Comparison of ENCODE assay signal across 30 cellular contexts in genomic region chr1:201479331-201479730, GRCh38. TPM values are rescaled to one million over a fixed set of nuclear protein-coding genes. Genes with fewer than 3 reads are reported as not detected.
DNase-seq lines count a peak whose midpoint lies in the region; ATAC-seq and TF ChIP-seq lines count a peak whose summit lies in the region.
"Had no signal": no experiment of that assay in that cellular context is flagged by ENCODE, and none has a peak within 500 bp of the region (broad histone marks: within the 10 kb centered on the region; RNA-seq: fewer than 3 reads in every experiment).

No MANE protein-coding gene starts in this region.

- peaks cover 0 to 15% (median 10%) of the 10 kb centered on the region in 5 donors for H3K36me3 ChIP-seq in subcutaneous abdominal adipose tissue (ENCODE audit: control insufficient read depth in 5 of 5, insufficient read depth in 5 of 5, low read length in 5 of 5)
- peaks cover 2 to 8% of the 10 kb centered on the region in 2 donors for H3K36me3 ChIP-seq in aorta (ENCODE audit: control insufficient read depth in 1 of 2, insufficient read depth in 2 of 2, low read length in 1 of 2)

- intact Hi-C loops in right cardiac atrium (cut with DNase I): loop anchor here in 1 of 4 donors (5.0 kb wide), 1 partner anchor 42 kb away; no protein-coding TSS in a partner anchor
- intact Hi-C loops in aorta (cut with DNase I): no loop called here

- H3K4me1 ChIP-seq in right cardiac atrium (ENCODE audit: control insufficient read depth, insufficient read depth, low read length): peaks cover 2% of the 10 kb centered on the region
- H3K4me1 ChIP-seq in subcutaneous abdominal adipose tissue (ENCODE audit: control insufficient read depth in 5 of 5, insufficient read depth in 5 of 5, low read length in 5 of 5): peaks cover 6 to 30% (median 26%) of the 10 kb centered on the region in 5 donors
- no peaks in the 10 kb centered on the region for H3K4me1 ChIP-seq in aorta (ENCODE audit: control insufficient read depth in 1 of 2, insufficient read depth in 2 of 2, low read length in 2 of 2)

- DNase-seq in HFFc6 (no peak), right cardiac atrium (peak in 2 of 3 donors; percentile 57 to 77), aorta (no peak), OCI-M2 (lab: John Stamatoyannopoulos, UW; ENCODE audit: unreplicated experiment) (no peak)
- DNase-seq: activated CD4-positive, alpha-beta T cell treated with anti-CD3 and anti-CD28 coated beads for 36 hours; activated CD8-positive, alpha-beta memory T cell treated with anti-CD3 and anti-CD28 coated beads for 24 hours; activated T-cell treated with anti-CD3 and anti-CD28 coated beads for 4 hours; Calu3; cortex of kidney; DMS79; effector memory CD8-positive, alpha-beta T cell; erythroblast; foreskin keratinocyte; kidney glomerular epithelial cell; NCI-H1092; NCI-H1694; SHP77 treated with DMSO at 0.1 percent for 48 hours; stimulated activated CD4-positive, alpha-beta T cell treated with anti-CD3 and anti-CD28 coated beads, Interleukin-2, amount 100 ng/mL, for 24 hours; stomach; transverse colon had no signal

- no peak for ATAC-seq in activated T-helper 17 cell treated with anti-CD3 and anti-CD28 coated beads, Interleukin-2, amount 50 U/mL, for 72 hours (replicated peaks)
- ATAC-seq in right cardiac atrium (no peak), aorta (ENCODE audit: low FRiP score) (no peak), GM18867 (IDR thresholded peaks at IDR 0.05; ENCODE audit: unreplicated experiment) (no peak)
- ATAC-seq: activated CD4-positive, alpha-beta T cell treated with anti-CD3 and anti-CD28 coated beads for 36 hours; effector memory CD8-positive, alpha-beta T cell; foreskin keratinocyte; natural killer cell treated with Interleukin-12 subunit alpha and Interleukin-12 subunit beta and Interleukin-15 and Interleukin-18, amount 100 ng/mL, for 72 hours had no signal

- H3K27me3 ChIP-seq in right cardiac atrium (ENCODE audit: control insufficient read depth, insufficient read depth): no peaks in the 10 kb centered on the region
- no peaks in the 10 kb centered on the region for H3K27me3 ChIP-seq in subcutaneous abdominal adipose tissue (ENCODE audit: control insufficient read depth in 5 of 5, insufficient read depth in 4 of 5, low read length in 5 of 5)
- H3K27me3 ChIP-seq in aorta (ENCODE audit: control insufficient read depth in 1 of 2, insufficient read depth in 2 of 2, low read length in 1 of 2): no peaks in the 10 kb centered on the region
- H3K27me3 ChIP-seq: foreskin keratinocyte, transverse colon had no signal

- H3K9me3 ChIP-seq in right cardiac atrium (ENCODE audit: control insufficient read depth, low read length) (no peaks in the 10 kb centered on the region), subcutaneous abdominal adipose tissue (ENCODE audit: control insufficient read depth in 5 of 5, low read length in 5 of 5) (no peaks in the 10 kb centered on the region), aorta (ENCODE audit: control insufficient read depth, low read length) (no peaks in the 10 kb centered on the region)
- H3K9me3 ChIP-seq: stomach, transverse colon had no signal

- H3K4me1 Mint-ChIP-seq in HFFc6 (ENCODE audit: low read depth): peaks cover 68% of the 10 kb centered on the region
- peaks cover 5% of the 10 kb centered on the region for H3K4me1 Mint-ChIP-seq in activated T-helper 17 cell treated with anti-CD3 and anti-CD28 coated beads, Interleukin-2, amount 50 U/mL, for 72 hours

- no peak overlapping the region for H3K9ac ChIP-seq in subcutaneous abdominal adipose tissue (ENCODE audit: low read length in 5 of 5)

- WGBS in right cardiac atrium: 74% methylated on average over 4 of the region's 4 CpGs
- WGBS in aorta, 2 donors: 91 to 92% methylated on average over 4 of the region's 4 CpGs

- H3K27ac ChIP-seq in right cardiac atrium (ENCODE audit: low read length) (no peak overlapping the region), subcutaneous abdominal adipose tissue (ENCODE audit: low read depth, low read length) (peak overlapping the region; percentile 46), aorta (ENCODE audit: low read depth in 1 of 2, low read length in 2 of 2) (no peak overlapping the region)
- H3K27ac ChIP-seq: hepatocyte had no signal

- no peaks in the 10 kb centered on the region; the same call in 1 of the 2 replicates for H3K9me3 Mint-ChIP-seq in HFFc6
- H3K9me3 Mint-ChIP-seq in activated T-helper 17 cell treated with anti-CD3 and anti-CD28 coated beads, Interleukin-2, amount 50 U/mL, for 72 hours: no peaks in the 10 kb centered on the region
- H3K9me3 Mint-ChIP-seq: activated naive CD4-positive, alpha-beta T cell treated with anti-CD3 and anti-CD28 coated beads, Interleukin-2, amount 50 U/mL, for 24 hours; effector memory CD8-positive, alpha-beta T cell; IgD-negative memory B cell; natural killer cell treated with Interleukin-12 subunit alpha and Interleukin-12 subunit beta and Interleukin-15 and Interleukin-18, amount 100 ng/mL, for 72 hours; T-helper 2 cell treated with Interferon-gamma antibody and Interleukin-4, amounts not matched to agents 5 μg/mL and 100 μg/mL, for 36 hours had no signal

- H3K27ac Mint-ChIP-seq in HFFc6: 0 out of 2 replicates have a peak overlapping the region, but pooled peaks have one; percentile 9
- H3K27ac Mint-ChIP-seq in activated T-helper 17 cell treated with anti-CD3 and anti-CD28 coated beads, Interleukin-2, amount 50 U/mL, for 72 hours: no peak overlapping the region
- H3K27ac Mint-ChIP-seq: activated CD4-positive, alpha-beta T cell treated with anti-CD3 and anti-CD28 coated beads for 36 hours; activated naive CD4-positive, alpha-beta T cell treated with anti-CD3 and anti-CD28 coated beads, Interleukin-2, amount 50 U/mL, for 24 hours; effector memory CD8-positive, alpha-beta T cell; IgD-negative memory B cell; natural killer cell treated with Interleukin-12 subunit alpha and Interleukin-12 subunit beta and Interleukin-15 and Interleukin-18, amount 100 ng/mL, for 72 hours; T-helper 2 cell treated with Interferon-gamma antibody and Interleukin-4, amounts not matched to agents 5 μg/mL and 100 μg/mL, for 36 hours had no signal

- no peak for TF ChIP-seq CTCF in HFFc6 (IDR thresholded peaks at IDR 0.05)

- H3K4me3 ChIP-seq in right cardiac atrium (ENCODE audit: low read length) (no peak overlapping the region), subcutaneous abdominal adipose tissue (ENCODE audit: low read depth in 1 of 5, low read length in 5 of 5) (no peak overlapping the region), aorta (ENCODE audit: low read length in 2 of 2) (no peak overlapping the region)
- H3K4me3 ChIP-seq: hepatocyte, transverse colon had no signal

- no peak overlapping the region; the same call in 1 of the 2 replicates for H3K4me3 Mint-ChIP-seq in HFFc6
- peak overlapping the region; percentile 77 for H3K4me3 Mint-ChIP-seq in activated T-helper 17 cell treated with anti-CD3 and anti-CD28 coated beads, Interleukin-2, amount 50 U/mL, for 72 hours
- H3K4me3 Mint-ChIP-seq: activated CD4-positive, alpha-beta T cell treated with anti-CD3 and anti-CD28 coated beads for 36 hours; activated naive CD4-positive, alpha-beta T cell treated with anti-CD3 and anti-CD28 coated beads, Interleukin-2, amount 50 U/mL, for 24 hours had no signal

- H3K36me3 Mint-ChIP-seq in HFFc6 (ENCODE audit: low read depth): peaks cover 8% of the 10 kb centered on the region; the same call in 1 of the 2 replicates
- peaks cover 2% of the 10 kb centered on the region for H3K36me3 Mint-ChIP-seq in activated T-helper 17 cell treated with anti-CD3 and anti-CD28 coated beads, Interleukin-2, amount 50 U/mL, for 72 hours (ENCODE audit: low read depth)
- H3K36me3 Mint-ChIP-seq: activated naive CD4-positive, alpha-beta T cell treated with anti-CD3 and anti-CD28 coated beads, Interleukin-2, amount 50 U/mL, for 24 hours; IgD-negative memory B cell; natural killer cell treated with Interleukin-12 subunit alpha and Interleukin-12 subunit beta and Interleukin-15 and Interleukin-18, amount 100 ng/mL, for 72 hours had no signal

- peaks cover 24% of the 10 kb centered on the region for H3K27me3 Mint-ChIP-seq in HFFc6 (ENCODE audit: insufficient read depth)
- H3K27me3 Mint-ChIP-seq in activated T-helper 17 cell treated with anti-CD3 and anti-CD28 coated beads, Interleukin-2, amount 50 U/mL, for 72 hours: no peaks in the 10 kb centered on the region

RNA-seq across cellular contexts. Expression of gene PHLDA3, which starts 10.3 kb away (rescaled TPM):
- total RNA-seq in HFFc6 (2021; fragmentation: NEBNext Ultra II Directional; extraction: Animal tissue kit (Norgen Biotek cat#: 25700)): 100 to 1,000 TPM; 101 to 113 (median 108) TPM
- 10 to 100 TPM in 1 of 2 donors, 1 to 10 TPM in 1; 9.4 to 21.0 TPM for total RNA-seq in activated T-helper 17 cell treated with anti-CD3 and anti-CD28 coated beads, Interleukin-2, amount 50 U/mL, for 72 hours
- total RNA-seq in right cardiac atrium (10 to 100 TPM; 21.8 to 47.4 (median 29.9) TPM), aorta (10 to 100 TPM; 66.1 to 71.6 TPM)
- polyA plus RNA-seq in right cardiac atrium (18.1 TPM), aorta (10 to 100 TPM; 33.7 to 46.1 TPM)

RNA-seq across cellular contexts. Expression of gene CSRP1, which starts 27.6 kb away (rescaled TPM):
- total RNA-seq in HFFc6 (2021; fragmentation: NEBNext Ultra II Directional; extraction: Animal tissue kit (Norgen Biotek cat#: 25700)): 100 to 1,000 TPM; 540 to 614 (median 577) TPM
- 10 to 100 TPM; 25.0 to 51.1 TPM for total RNA-seq in activated T-helper 17 cell treated with anti-CD3 and anti-CD28 coated beads, Interleukin-2, amount 50 U/mL, for 72 hours
- total RNA-seq in right cardiac atrium (100 to 1,000 TPM in 3 of 4 donors, 10 to 100 TPM in 1; 97.2 to 343 (median 132) TPM), aorta (1,000 to 10,000 TPM in 1 of 2 donors, 100 to 1,000 TPM in 1; 599 to 1,490 TPM)
- polyA plus RNA-seq in right cardiac atrium (121 TPM), aorta (100 to 1,000 TPM; 703 to 838 TPM)

RNA-seq across cellular contexts. Expression of gene TNNI1, which starts 57.8 kb away (rescaled TPM):
- total RNA-seq in HFFc6 (2021; fragmentation: NEBNext Ultra II Directional; extraction: Animal tissue kit (Norgen Biotek cat#: 25700)): not detected
- total RNA-seq in activated T-helper 17 cell treated with anti-CD3 and anti-CD28 coated beads, Interleukin-2, amount 50 U/mL, for 72 hours: not detected
- 100 to 1,000 TPM in 2 of 4 donors, 10 to 100 TPM in 2; 77.9 to 215 (median 100) TPM for total RNA-seq in right cardiac atrium
- 81.3 TPM for polyA plus RNA-seq in right cardiac atrium
- total RNA-seq in aorta: not detected
- polyA plus RNA-seq in aorta: under 1 TPM; 0.38 to 0.61 TPM
- total RNA-seq: activated CD4-positive, alpha-beta T cell treated with anti-CD3 and anti-CD28 coated beads for 36 hours; Calu3; foreskin keratinocyte; lung microvascular endothelial cell; mononuclear cell; natural killer cell treated with Interleukin-12 subunit alpha and Interleukin-12 subunit beta and Interleukin-15 and Interleukin-18, amount 100 ng/mL, for 72 hours; stomach had no signal
- polyA plus RNA-seq: foreskin keratinocyte, IgD-negative memory B cell had no signal

RNA-seq across cellular contexts. Expression of gene NAV1, which starts 59.6 kb away (rescaled TPM):
- total RNA-seq in HFFc6 (2021; fragmentation: NEBNext Ultra II Directional; extraction: Animal tissue kit (Norgen Biotek cat#: 25700)): 10 to 100 TPM; 72.9 to 88.0 (median 78.4) TPM
- 1 to 10 TPM in 1 of 2 donors, under 1 TPM in 1; 0.28 to 1.3 TPM for total RNA-seq in activated T-helper 17 cell treated with anti-CD3 and anti-CD28 coated beads, Interleukin-2, amount 50 U/mL, for 72 hours
- 10 to 100 TPM; 13.3 to 29.1 (median 20.6) TPM for total RNA-seq in right cardiac atrium
- polyA plus RNA-seq in right cardiac atrium: 8.0 TPM
- 100 to 1,000 TPM; 167 to 236 TPM for total RNA-seq in aorta
- polyA plus RNA-seq in aorta: 10 to 100 TPM in 1 of 2 donors, 1 to 10 TPM in 1; 8.3 to 33.8 TPM

Comparison
In these comparisons a context has a peak if more than half of its experiments do, and no peak if none do; other contexts are left out.
1. DNase-seq: peak in right cardiac atrium (2 of 3); none in HFFc6 (single experiment), aorta (0 of 2) and OCI-M2 (single experiment).
2. RNA of gene TNNI1, which starts 57.8 kb away (total RNA-seq): 77.9 to 215 TPM in right cardiac atrium; not detected in aorta, not detected in HFFc6 and not detected in activated T-helper 17 cell treated with anti-CD3 and anti-CD28 coated beads, Interleukin-2, amount 50 U/mL, for 72 hours; every median in the first group is over 10 times any median in the second.